ENCODE assay signal across 25 cellular contexts in genomic region chr3:115633467-115633866, GRCh38. TPM values are rescaled to one million over a fixed set of nuclear protein-coding genes. Genes with fewer than 3 reads are reported as not detected.
"Had no signal": no experiment of that assay in that cellular context is flagged by ENCODE, and none has a peak within 500 bp of the region (broad histone marks: within the 10 kb centered on the region; RNA-seq: fewer than 3 reads in every experiment).

No MANE protein-coding gene starts in this region.

- H3K9me3 Mint-ChIP-seq: activated naive CD4-positive, alpha-beta T cell treated with anti-CD3 and anti-CD28 coated beads, Interleukin-2, amount 10 ng/mL, durations not matched to agents 7 days and 5 days; activated naive CD8-positive, alpha-beta T cell treated with anti-CD3 and anti-CD28 coated beads, Interleukin-2, amount 50 U/mL, for 24 hours; natural killer cell; type B pancreatic cell had no signal

- FAIRE-seq: keratinocyte, pancreas, small intestine had no signal

- H3K36me3 ChIP-seq: brain microvascular endothelial cell, colonic mucosa, lower lobe of right lung, pancreas, right lobe of liver, stomach had no signal

- H3K9me3 ChIP-seq: colonic mucosa, lower lobe of right lung, pancreas, right lobe of liver, stomach had no signal

- DNase-seq: activated CD4-positive, CD25-positive, alpha-beta regulatory T cell treated with anti-CD3 and anti-CD28 coated beads, Interleukin-2, amount 50 U/mL, for 72 hours; activated CD8-positive, alpha-beta memory T cell treated with anti-CD3 and anti-CD28 coated beads for 24 hours; activated CD8-positive, alpha-beta memory T cell treated with anti-CD3 and anti-CD28 coated beads, Interleukin-2, amount 50 U/mL, for 48 hours; activated effector memory CD4-positive, alpha-beta T cell treated with Interleukin-2 at 50 U/mL for 16 hours; activated naive CD4-positive, alpha-beta T cell treated with anti-CD3 and anti-CD28 coated beads, Interleukin-2, amount 10 ng/mL, durations not matched to agents 7 days and 5 days; activated naive CD8-positive, alpha-beta T cell treated with anti-CD3 and anti-CD28 coated beads, Interleukin-2, amount 50 U/mL, for 24 hours; activated T-cell treated with anti-CD3 and anti-CD28 coated beads, Interleukin-2, amount 50 U/mL, for 48 hours; aorta; brain microvascular endothelial cell; central memory CD4-positive, alpha-beta T cell; colonic mucosa; foreskin keratinocyte; hypothalamus; lower lobe of right lung; natural killer cell; pancreas; right lobe of liver; small intestine; stimulated activated CD4-positive, alpha-beta T cell treated with anti-CD3 and anti-CD28 coated beads, Interleukin-15, amount 100 ng/mL, for 24 hours; stimulated activated CD4-positive, alpha-beta T cell treated with anti-CD3 and anti-CD28 coated beads, Interleukin-2, amount 100 ng/mL, for 48 hours; stomach had no signal

- H3K4me1 ChIP-seq: colonic mucosa, foreskin keratinocyte, lower lobe of right lung, pancreas, right lobe of liver, stomach had no signal

- H3K36me3 Mint-ChIP-seq: activated naive CD4-positive, alpha-beta T cell treated with anti-CD3 and anti-CD28 coated beads, Interleukin-2, amount 10 ng/mL, durations not matched to agents 7 days and 5 days; natural killer cell; type B pancreatic cell had no signal

- H3K27me3 ChIP-seq: brain microvascular endothelial cell, colonic mucosa, right lobe of liver, stomach had no signal

- H3K4me3 Mint-ChIP-seq: activated naive CD4-positive, alpha-beta T cell treated with anti-CD3 and anti-CD28 coated beads, Interleukin-2, amount 10 ng/mL, durations not matched to agents 7 days and 5 days; activated naive CD8-positive, alpha-beta T cell treated with anti-CD3 and anti-CD28 coated beads, Interleukin-2, amount 50 U/mL, for 24 hours; natural killer cell; type B pancreatic cell had no signal

- ATAC-seq: activated naive CD8-positive, alpha-beta T cell treated with anti-CD3 and anti-CD28 coated beads, Interleukin-2, amount 50 U/mL, for 24 hours; foreskin keratinocyte; lower lobe of right lung; natural killer cell; pancreas; right lobe of liver had no signal

- H3K4me1 Mint-ChIP-seq: activated naive CD4-positive, alpha-beta T cell treated with anti-CD3 and anti-CD28 coated beads, Interleukin-2, amount 10 ng/mL, durations not matched to agents 7 days and 5 days; activated naive CD8-positive, alpha-beta T cell treated with anti-CD3 and anti-CD28 coated beads, Interleukin-2, amount 50 U/mL, for 24 hours; natural killer cell had no signal

- H3K4me3 ChIP-seq: colonic mucosa, lower lobe of right lung, pancreas, right lobe of liver, stomach had no signal

- H3K27ac ChIP-seq: brain microvascular endothelial cell, colonic mucosa, foreskin keratinocyte, lower lobe of right lung, pancreas, right lobe of liver, stomach, VCaP had no signal

- H3K27ac Mint-ChIP-seq: activated naive CD4-positive, alpha-beta T cell treated with anti-CD3 and anti-CD28 coated beads, Interleukin-2, amount 10 ng/mL, durations not matched to agents 7 days and 5 days; activated naive CD8-positive, alpha-beta T cell treated with anti-CD3 and anti-CD28 coated beads, Interleukin-2, amount 50 U/mL, for 24 hours; natural killer cell; type B pancreatic cell had no signal

RNA-seq across cellular contexts. Expression of gene GAP43, which starts 10.2 kb away (rescaled TPM):
- total RNA-seq: epithelial cell of proximal tubule, foreskin keratinocyte, lower lobe of right lung, right lobe of liver had no signal
- polyA plus RNA-seq: foreskin keratinocyte, keratinocyte had no signal
